1 cellular context compared by ENCODE assay signal in genomic region chr11:119361961-119362725, GRCh38.
TF ChIP-seq lines count a peak whose summit lies in the region.

No MANE protein-coding gene starts in this region.

TF ChIP-seq in IMR-90, 13 proteins besides CTCF, POLR2A, EP300 and RAD21:
- no peak for TF ChIP-seq BHLHE40 (IDR thresholded peaks at IDR 0.05; ENCODE audit: low read depth, low read length)
- TF ChIP-seq MAFK (IDR thresholded peaks at IDR 0.05; ENCODE audit: low read depth, low read length) = no peak
- TF ChIP-seq USF2 (IDR thresholded peaks at IDR 0.05; ENCODE audit: low read depth, low read length) = no peak
- no peak for TF ChIP-seq MXI1 (IDR thresholded peaks at IDR 0.05; ENCODE audit: borderline replicate concordance, low read depth, low read length)
- no peak for TF ChIP-seq SMC3 (IDR thresholded peaks at IDR 0.05; ENCODE audit: low read depth, low read length)
- no peak for TF ChIP-seq MAZ (IDR thresholded peaks at IDR 0.05; ENCODE audit: borderline replicate concordance, low read depth, low read length)
- no peak for TF ChIP-seq NFE2L2 (IDR thresholded peaks at IDR 0.05; ENCODE audit: low read depth, low read length)
- no peak for TF ChIP-seq RFX5 (IDR thresholded peaks at IDR 0.05; ENCODE audit: low read depth, low read length)
- no peak for TF ChIP-seq RCOR1 (IDR thresholded peaks at IDR 0.05; ENCODE audit: insufficient replicate concordance, low read length)
- TF ChIP-seq ELK1 (IDR thresholded peaks at IDR 0.05; ENCODE audit: borderline replicate concordance, low read depth, low read length) = no peak
- TF ChIP-seq CEBPB (IDR thresholded peaks at IDR 0.05; ENCODE audit: low read depth, low read length) = no peak
- TF ChIP-seq FOS (IDR thresholded peaks at IDR 0.05; ENCODE audit: low read depth, low read length) = no peak
- no peak for TF ChIP-seq CHD1 (IDR thresholded peaks at IDR 0.05; ENCODE audit: low read depth, low read length)
